ENCODE assay signal across 8 cellular contexts in the genomic region with DNA sequence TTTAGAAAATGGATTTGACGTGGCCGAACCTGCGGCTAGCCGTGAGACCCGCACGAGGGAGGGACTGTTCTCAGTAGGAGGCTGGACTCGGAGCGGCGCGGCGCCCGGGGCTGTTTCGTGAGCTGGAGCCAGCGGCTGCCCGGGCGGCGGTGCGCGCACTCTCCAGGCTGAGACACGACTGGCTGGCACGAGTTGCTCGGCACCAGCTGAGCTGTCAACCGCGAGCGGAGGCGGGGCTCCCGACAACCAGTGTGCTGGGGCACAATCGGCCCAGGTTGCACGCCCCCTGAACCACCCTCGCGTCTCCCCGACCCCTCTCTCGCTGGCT. TPM values are rescaled to one million over a fixed set of nuclear protein-coding genes. Genes with fewer than 3 reads are reported as not detected.
A peak's percentile ranks its signal among the peaks of the same experiment; 100 is the strongest.
DNase-seq lines count a peak whose midpoint lies in the region; ATAC-seq and TF ChIP-seq lines count a peak whose summit lies in the region.
"Not testable (repeated sequence)": the region's sequence is repeated elsewhere in the genome, so short reads cannot be mapped to it uniquely, and the experiment has no call there.

No MANE protein-coding gene starts in this region.

- POLR2A ChIA-PET in WTC11 (lab: Charles Lee): not testable (repeated sequence)

- H3K4me3 ChIP-seq in dorsolateral prefrontal cortex (peak overlapping the region in 34 of 59 donors; percentile 27 to 63 (median 42)), right lobe of liver (peak overlapping the region in 1 of 3 donors; percentile 35)
- H3K4me3 ChIP-seq in upper lobe of right lung: not testable (repeated sequence)

- CTCF ChIA-PET in WTC11 (lab: Charles Lee); activated naive CD4-positive, alpha-beta T cell treated with anti-CD3 and anti-CD28 coated beads, Interleukin-2, amount 10 ng/mL, durations not matched to agents 7 days and 5 days (lab: Charles Lee): not testable (repeated sequence)

- no CpG with 5 or more reads among the region's 33 CpGs for WGBS in right lobe of liver (ENCODE audit: insufficient coverage, low coverage, low lambda C conversion rate, missing lambda C conversion rate)

- not testable (repeated sequence) for H3K27me3 ChIP-seq in dorsolateral prefrontal cortex, right lobe of liver, upper lobe of right lung

- not testable (repeated sequence) for H3K27me3 Mint-ChIP-seq in WTC11 (ENCODE audit: low read depth); activated naive CD4-positive, alpha-beta T cell treated with anti-CD3 and anti-CD28 coated beads, Interleukin-2, amount 10 ng/mL, durations not matched to agents 7 days and 5 days; progenitor cell of endocrine pancreas

- H3K4me1 ChIP-seq in right lobe of liver, upper lobe of right lung: not testable (repeated sequence)

- H3K36me3 Mint-ChIP-seq in WTC11; activated naive CD4-positive, alpha-beta T cell treated with anti-CD3 and anti-CD28 coated beads, Interleukin-2, amount 10 ng/mL, durations not matched to agents 7 days and 5 days; progenitor cell of endocrine pancreas (ENCODE audit: insufficient read depth): not testable (repeated sequence)

- intact Hi-C loops in dorsolateral prefrontal cortex (cut with DNase I); right lobe of liver (cut with DNase I); upper lobe of right lung (cut with DNase I): not testable (repeated sequence)

- DNase-seq in WTC11 (ENCODE audit: low spot score); progenitor cell of endocrine pancreas (ENCODE audit: low spot score, unreplicated experiment); upper lobe of right lung: not testable (repeated sequence)
- DNase-seq in activated naive CD4-positive, alpha-beta T cell treated with anti-CD3 and anti-CD28 coated beads, Interleukin-2, amount 10 ng/mL, durations not matched to agents 7 days and 5 days: peak; percentile 46
- DNase-seq in dorsolateral prefrontal cortex (peak in 8 of 10 donors; percentile 14 to 74 (median 44)), right lobe of liver (peak; percentile 15 to 55 (median 54))

- H3K9me3 Mint-ChIP-seq in WTC11; activated naive CD4-positive, alpha-beta T cell treated with anti-CD3 and anti-CD28 coated beads, Interleukin-2, amount 10 ng/mL, durations not matched to agents 7 days and 5 days; progenitor cell of endocrine pancreas (ENCODE audit: low read depth): not testable (repeated sequence)

- H3K27ac Mint-ChIP-seq in WTC11; activated naive CD4-positive, alpha-beta T cell treated with anti-CD3 and anti-CD28 coated beads, Interleukin-2, amount 10 ng/mL, durations not matched to agents 7 days and 5 days; progenitor cell of endocrine pancreas: not testable (repeated sequence)

- not testable (repeated sequence) for H3K4me1 Mint-ChIP-seq in WTC11; activated naive CD4-positive, alpha-beta T cell treated with anti-CD3 and anti-CD28 coated beads, Interleukin-2, amount 10 ng/mL, durations not matched to agents 7 days and 5 days; progenitor cell of endocrine pancreas (ENCODE audit: low read depth)

- H3K4me3 Mint-ChIP-seq in WTC11 (peak overlapping the region; percentile 71), progenitor cell of endocrine pancreas (ENCODE audit: low read depth) (peak overlapping the region; percentile 80)
- peak overlapping the region; percentile 78 for H3K4me3 Mint-ChIP-seq in activated naive CD4-positive, alpha-beta T cell treated with anti-CD3 and anti-CD28 coated beads, Interleukin-2, amount 10 ng/mL, durations not matched to agents 7 days and 5 days

- not testable (repeated sequence) for H3K9me3 ChIP-seq in right lobe of liver, upper lobe of right lung

- ATAC-seq in GM18502 (IDR thresholded peaks at IDR 0.05; ENCODE audit: poor library complexity, unreplicated experiment) (peak; percentile 68), HG02623 (IDR thresholded peaks at IDR 0.05; ENCODE audit: unreplicated experiment) (peak; percentile 60), WTC11 (peak; percentile 96), right lobe of liver (peak; percentile 99 to 100 (median 100)), upper lobe of right lung (peak; percentile 100)

- H3K36me3 ChIP-seq in right lobe of liver, upper lobe of right lung: not testable (repeated sequence)

- not testable (repeated sequence) for TF ChIP-seq POLR2A in right lobe of liver (IDR thresholded peaks at IDR 0.05)

- peak overlapping the region in 3 of 59 donors; percentile 38 to 64 (median 53) for H3K27ac ChIP-seq in dorsolateral prefrontal cortex
- H3K27ac ChIP-seq in right lobe of liver, upper lobe of right lung: not testable (repeated sequence)

- TF ChIP-seq CTCF in WTC11 (IDR thresholded peaks at IDR 0.05); dorsolateral prefrontal cortex (IDR thresholded peaks at IDR 0.05 in 54 of 56, conservative IDR thresholded peaks at IDR 0.05 in 2 of 56; ENCODE audit: low read depth in 1 of 56, partially characterized antibody in 56 of 56); right lobe of liver (IDR thresholded peaks at IDR 0.05); progenitor cell of endocrine pancreas (IDR thresholded peaks at IDR 0.05; ENCODE audit: unreplicated experiment); upper lobe of right lung (IDR thresholded peaks at IDR 0.05): not testable (repeated sequence)

RNA-seq across cellular contexts. Expression of a gene that starts 58.5 kb away (rescaled TPM):
- 5.3 to 7.2 TPM (median 5.7 TPM) in 3 replicates for total RNA-seq in WTC11 (2021)
- total RNA-seq in dorsolateral prefrontal cortex: 10 to 100 TPM in 107 of 120 experiments, 1 to 10 TPM in 12, under 1 TPM in 1; 0.63 to 75.6 (median 25.6) TPM
- total RNA-seq in right lobe of liver: 10 to 100 TPM in 3 of 6 experiments, 1 to 10 TPM in 3; 3.3 to 17.2 (median 9.5) TPM
- total RNA-seq in progenitor cell of endocrine pancreas: 34.4 and 36.6 TPM in 2 replicates
- total RNA-seq in upper lobe of right lung: 2.2 TPM
